ENCODE assay signal across 25 cellular contexts in the genomic region with DNA sequence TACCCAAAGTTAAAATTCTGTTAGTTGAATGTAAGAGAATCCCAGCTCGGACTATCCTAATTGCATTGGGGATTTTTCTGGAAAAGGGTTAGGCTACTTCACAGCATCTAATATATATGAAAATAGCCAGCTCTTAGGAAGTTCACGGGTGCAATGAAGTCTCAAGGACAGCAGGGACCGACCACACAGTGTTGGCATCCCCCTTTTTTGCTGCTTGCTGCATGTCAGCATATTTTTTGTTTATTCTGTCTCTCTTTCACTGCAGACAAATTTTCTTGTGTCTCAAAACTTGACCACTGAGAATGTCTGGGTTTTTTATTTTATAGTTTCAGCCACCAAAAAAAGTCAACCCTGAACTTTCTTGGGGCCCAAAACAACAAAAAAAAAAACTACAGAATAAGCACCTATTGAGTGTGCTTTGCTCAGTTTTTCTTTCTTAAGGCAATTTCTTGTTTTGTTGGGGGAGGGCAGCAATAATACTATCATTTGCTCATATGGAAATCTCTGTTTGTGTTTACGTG.
"Had no signal": no experiment of that assay in that cellular context is flagged by ENCODE, and none has a peak within 500 bp of the region (broad histone marks: within the 10 kb centered on the region; RNA-seq: fewer than 3 reads in every experiment).

No MANE protein-coding gene starts in this region.

- H3K9me3 Mint-ChIP-seq: endodermal cell had no signal

- DNase-seq: colonic mucosa; cortex of kidney; dermis blood vessel endothelial cell; dorsolateral prefrontal cortex; effector CD4-positive, alpha-beta T cell; effector CD8-positive, alpha-beta T cell; effector memory CD4-positive, alpha-beta T cell; effector memory CD8-positive, alpha-beta T cell; endodermal cell; erythroblast; esophagus squamous epithelium; foreskin fibroblast; foreskin keratinocyte; foreskin melanocyte; gastrocnemius medialis; glutamatergic neuron; head of caudate nucleus; heart left ventricle; heart right ventricle had no signal

- H3K36me3 ChIP-seq: colonic mucosa, esophagus muscularis mucosa, esophagus squamous epithelium, gastrocnemius medialis, gastroesophageal sphincter, heart left ventricle, heart right ventricle had no signal

- H3K27me3 Mint-ChIP-seq: dendritic cell treated with granulocyte-macrophage colony-stimulating factor and Interleukin-4, amounts not matched to agents 40 ng/mL and 50 ng/mL, for 4 days; effector memory CD8-positive, alpha-beta T cell had no signal

- H2AFZ ChIP-seq: hepatocyte had no signal

- H3K27ac Mint-ChIP-seq: dendritic cell treated with granulocyte-macrophage colony-stimulating factor and Interleukin-4, amounts not matched to agents 40 ng/mL and 50 ng/mL, for 4 days; effector memory CD8-positive, alpha-beta T cell; endodermal cell had no signal

- H3K27ac ChIP-seq: colonic mucosa, dorsolateral prefrontal cortex, epithelial cell of prostate, esophagus muscularis mucosa, esophagus squamous epithelium, foreskin keratinocyte, gastrocnemius medialis, gastroesophageal sphincter, heart left ventricle, heart right ventricle, hepatocyte had no signal

- H3K4me1 ChIP-seq: colonic mucosa, esophagus squamous epithelium, foreskin keratinocyte, gastrocnemius medialis, heart left ventricle, heart right ventricle had no signal

- ATAC-seq: effector memory CD8-positive, alpha-beta T cell; esophagus mucosa; foreskin keratinocyte; gastrocnemius medialis; gastroesophageal sphincter; heart left ventricle; heart right ventricle had no signal

- H3K27me3 ChIP-seq: colonic mucosa, dorsolateral prefrontal cortex, esophagus muscularis mucosa, esophagus squamous epithelium, foreskin keratinocyte, gastrocnemius medialis, gastroesophageal sphincter, heart left ventricle, heart right ventricle, hepatocyte had no signal

- H3K79me2 ChIP-seq: hepatocyte had no signal

- H3K4me2 ChIP-seq: hepatocyte had no signal

- H3K4me3 Mint-ChIP-seq: dendritic cell treated with granulocyte-macrophage colony-stimulating factor and Interleukin-4, amounts not matched to agents 40 ng/mL and 50 ng/mL, for 4 days; effector memory CD8-positive, alpha-beta T cell; endodermal cell had no signal

- H3K4me3 ChIP-seq: colonic mucosa, dorsolateral prefrontal cortex, esophagus muscularis mucosa, esophagus squamous epithelium, gastrocnemius medialis, gastroesophageal sphincter, heart left ventricle, heart right ventricle, hepatocyte had no signal

- H3K9me3 ChIP-seq: colonic mucosa, esophagus muscularis mucosa, esophagus squamous epithelium, gastrocnemius medialis, gastroesophageal sphincter, heart left ventricle, heart right ventricle had no signal
